Comparison of ENCODE assay signal across 8 cellular contexts in genomic region chr12:42421844-42422779, GRCh38.
DNase-seq lines count a peak whose midpoint lies in the region; ATAC-seq and TF ChIP-seq lines count a peak whose summit lies in the region.

No MANE protein-coding gene starts in this region.

- peak overlapping the region; percentile 3 for H3K27ac Mint-ChIP-seq in activated T-cell treated with anti-CD3 and anti-CD28 coated beads, Interleukin-2, amount 50 U/mL, for 72 hours
- H3K27ac Mint-ChIP-seq in stimulated activated effector memory CD8-positive, alpha-beta T cell treated with anti-CD3 and anti-CD28 coated beads, Interleukin-12 subunit alpha, Interleukin-12 subunit beta, amount 100 ng/mL, for 72 hours: no peak overlapping the region

- no peak for DNase-seq in activated T-cell treated with anti-CD3 and anti-CD28 coated beads, Interleukin-2, amount 50 U/mL, for 72 hours
- no peak for DNase-seq in activated T-cell treated with anti-CD3 and anti-CD28 coated beads, Interleukin-2, amount 50 U/mL, for 48 hours
- DNase-seq in brain microvascular endothelial cell (peak; percentile 57), NCI-H345 treated with DMSO at 0.1 percent for 48 hours (lab: John Stamatoyannopoulos, UW; ENCODE audit: unreplicated experiment) (no peak)
- DNase-seq in stimulated activated effector memory CD8-positive, alpha-beta T cell treated with anti-CD3 and anti-CD28 coated beads, Interleukin-12 subunit alpha, Interleukin-12 subunit beta, amount 100 ng/mL, for 72 hours (ENCODE audit: low spot score in 2 of 2): no peak
- no peak for DNase-seq in activated CD8-positive, alpha-beta memory T cell treated with anti-CD3 and anti-CD28 coated beads, Interleukin-2, amount 50 U/mL, for 48 hours

- no peak overlapping the region for H3K4me3 Mint-ChIP-seq in activated T-cell treated with anti-CD3 and anti-CD28 coated beads, Interleukin-2, amount 50 U/mL, for 72 hours
- H3K4me3 Mint-ChIP-seq in stimulated activated effector memory CD8-positive, alpha-beta T cell treated with anti-CD3 and anti-CD28 coated beads, Interleukin-12 subunit alpha, Interleukin-12 subunit beta, amount 100 ng/mL, for 72 hours: no peak overlapping the region

- H3K36me3 ChIP-seq in brain microvascular endothelial cell (replicated peaks): no peaks in the 10 kb centered on the region

- H3K36me3 Mint-ChIP-seq in activated T-cell treated with anti-CD3 and anti-CD28 coated beads, Interleukin-2, amount 50 U/mL, for 72 hours (ENCODE audit: insufficient read depth in 2 of 2): peaks cover 0 to 3% of the 10 kb centered on the region in 2 donors
- H3K36me3 Mint-ChIP-seq in stimulated activated effector memory CD8-positive, alpha-beta T cell treated with anti-CD3 and anti-CD28 coated beads, Interleukin-12 subunit alpha, Interleukin-12 subunit beta, amount 100 ng/mL, for 72 hours: peaks cover 5% of the 10 kb centered on the region

- H3K27me3 Mint-ChIP-seq in activated T-cell treated with anti-CD3 and anti-CD28 coated beads, Interleukin-2, amount 50 U/mL, for 72 hours (ENCODE audit: low read depth): no peaks in the 10 kb centered on the region

- ATAC-seq in activated T-cell treated with anti-CD3 and anti-CD28 coated beads, Interleukin-2, amount 50 U/mL, for 72 hours (replicated peaks in 1 of 2): peak in 1 of 2 donors; percentile 84
- ATAC-seq in HG03066 (IDR thresholded peaks at IDR 0.05; ENCODE audit: low read depth, unreplicated experiment) (peak; percentile 83), HG03108 (IDR thresholded peaks at IDR 0.05; ENCODE audit: unreplicated experiment) (no peak)
- peak; percentile 91 for ATAC-seq in stimulated activated effector memory CD8-positive, alpha-beta T cell treated with anti-CD3 and anti-CD28 coated beads, Interleukin-12 subunit alpha, Interleukin-12 subunit beta, amount 100 ng/mL, for 72 hours

- no peak for TF ChIP-seq CTCF in brain microvascular endothelial cell (IDR thresholded peaks at IDR 0.05; ENCODE audit: low read depth, low read length, missing control alignments)

- H3K27me3 ChIP-seq in brain microvascular endothelial cell (replicated peaks): no peaks in the 10 kb centered on the region

- in situ Hi-C loops in brain microvascular endothelial cell (cut with HindIII; ENCODE audit: low pct_ligation_motif_present, low sequenced_read_pairs): no loop called here

- peaks cover 28% of the 10 kb centered on the region for H3K4me1 Mint-ChIP-seq in activated T-cell treated with anti-CD3 and anti-CD28 coated beads, Interleukin-2, amount 50 U/mL, for 72 hours (ENCODE audit: low read depth)
- peaks cover 15% of the 10 kb centered on the region for H3K4me1 Mint-ChIP-seq in stimulated activated effector memory CD8-positive, alpha-beta T cell treated with anti-CD3 and anti-CD28 coated beads, Interleukin-12 subunit alpha, Interleukin-12 subunit beta, amount 100 ng/mL, for 72 hours

- no peaks in the 10 kb centered on the region for H3K9me3 Mint-ChIP-seq in activated T-cell treated with anti-CD3 and anti-CD28 coated beads, Interleukin-2, amount 50 U/mL, for 72 hours
- no peaks in the 10 kb centered on the region for H3K9me3 Mint-ChIP-seq in stimulated activated effector memory CD8-positive, alpha-beta T cell treated with anti-CD3 and anti-CD28 coated beads, Interleukin-12 subunit alpha, Interleukin-12 subunit beta, amount 100 ng/mL, for 72 hours

- H3K4me3 ChIP-seq in brain microvascular endothelial cell (ENCODE audit: low read depth, low read length): no peak overlapping the region

- H3K27ac ChIP-seq in brain microvascular endothelial cell: peak overlapping the region; percentile 83
